In the genomic region with DNA sequence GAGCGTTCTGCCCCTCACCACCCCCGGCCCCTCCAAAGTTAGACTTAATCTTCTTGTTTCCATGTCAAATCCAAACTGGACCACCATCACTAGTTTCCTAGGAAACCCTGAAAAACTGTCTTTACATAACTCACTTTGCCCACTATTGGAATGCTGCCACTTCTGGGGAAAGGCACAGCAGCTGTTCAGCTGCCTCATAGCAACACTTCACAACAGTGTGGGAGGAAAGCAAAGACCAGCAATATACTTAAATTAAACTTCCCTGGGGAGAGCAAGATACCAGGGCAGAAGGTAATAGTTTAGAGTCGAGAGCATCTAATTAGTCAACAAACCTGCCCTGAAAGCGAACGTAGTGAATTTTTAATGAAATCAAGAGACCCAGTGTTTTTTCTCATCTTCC, we compare ENCODE assay signal across 16 cellular contexts.
A peak's percentile ranks its signal among the peaks of the same experiment; 100 is the strongest.
DNase-seq lines count a peak whose midpoint lies in the region; ATAC-seq and TF ChIP-seq lines count a peak whose summit lies in the region.
"Had no signal": no experiment of that assay in that cellular context is flagged by ENCODE, and none has a peak within 500 bp of the region (broad histone marks: within the 10 kb centered on the region; RNA-seq: fewer than 3 reads in every experiment).

No MANE protein-coding gene starts in this region.

- H3K27me3 Mint-ChIP-seq in nephron (ENCODE audit: low read depth): peaks cover 4% of the 10 kb centered on the region
- no peaks in the 10 kb centered on the region for H3K27me3 Mint-ChIP-seq in CD8-positive, alpha-beta memory T cell
- H3K27me3 Mint-ChIP-seq: activated B cell treated with CpG ODN at 0.5 μM for 24 hours; activated naive CD8-positive, alpha-beta T cell treated with anti-CD3 and anti-CD28 coated beads, Interleukin-2, amount 50 U/mL, for 24 hours had no signal

- DNase-seq in DMS 273 treated with DMSO at 0.1 percent for 48 hours (lab: John Stamatoyannopoulos, UW): peak; percentile 85
- DNase-seq in NCI-H1694 (lab: John Stamatoyannopoulos, UW): peak; percentile 39
- DNase-seq in caudate nucleus (lab: John Stamatoyannopoulos, UW): peak in 16 of 61 donors; percentile 1 to 21 (median 8)
- no peak for DNase-seq in activated CD4-positive, alpha-beta T cell treated with anti-CD3 and anti-CD28 coated beads, Interleukin-2, amount 50 U/mL, for 1 hour
- no peak for DNase-seq in activated naive CD4-positive, alpha-beta T cell (lab: John Stamatoyannopoulos, UW)
- no peak for DNase-seq in CD8-positive, alpha-beta memory T cell
- DNase-seq: activated B cell treated with CpG ODN at 0.5 μM for 24 hours; activated naive CD8-positive, alpha-beta T cell treated with anti-CD3 and anti-CD28 coated beads, Interleukin-2, amount 50 U/mL, for 24 hours; GF-D8; NK-92 treated with Interleukin-12 subunit alpha and Interleukin-12 subunit beta, amount 100 ng/mL, for 24 hours; spleen had no signal

- no peak overlapping the region for H3K4me3 ChIP-seq in CD8-positive, alpha-beta memory T cell (ENCODE audit: low read length)
- H3K4me3 ChIP-seq: gastrocnemius medialis, spleen had no signal

- POLR2A ChIA-PET in CD8-positive, alpha-beta memory T cell (lab: Charles Lee): no interaction called here

- peaks cover 24% of the 10 kb centered on the region for H3K4me1 Mint-ChIP-seq in nephron
- peaks cover 0 to 5% (median 0%) of the 10 kb centered on the region in 3 donors for H3K4me1 Mint-ChIP-seq in CD8-positive, alpha-beta memory T cell
- H3K4me1 Mint-ChIP-seq: activated B cell treated with CpG ODN at 0.5 μM for 24 hours had no signal

- peak overlapping the region; percentile 79 to 91 (median 90) for H3K27ac Mint-ChIP-seq in nephron
- H3K27ac Mint-ChIP-seq in CD8-positive, alpha-beta memory T cell: no peak overlapping the region
- H3K27ac Mint-ChIP-seq: activated B cell treated with CpG ODN at 0.5 μM for 24 hours; activated naive CD8-positive, alpha-beta T cell treated with anti-CD3 and anti-CD28 coated beads, Interleukin-2, amount 50 U/mL, for 24 hours had no signal

- no peaks in the 10 kb centered on the region for H3K36me3 Mint-ChIP-seq in nephron (ENCODE audit: low read depth)
- H3K36me3 Mint-ChIP-seq in CD8-positive, alpha-beta memory T cell: no peaks in the 10 kb centered on the region
- H3K36me3 Mint-ChIP-seq: CD14-positive monocyte had no signal

- H3K36me3 ChIP-seq in CD8-positive, alpha-beta memory T cell (ENCODE audit: insufficient read depth, low read length): no peaks in the 10 kb centered on the region
- H3K36me3 ChIP-seq: gastrocnemius medialis, spleen had no signal

- CTCF ChIA-PET in CD8-positive, alpha-beta memory T cell (lab: Charles Lee): no interaction called here

- TF ChIP-seq CTCF in nephron (IDR thresholded peaks at IDR 0.05; ENCODE audit: unreplicated experiment in 3 of 3): no peak

- peak overlapping the region in 1 of 3 experiments; percentile 28 for H3K4me3 Mint-ChIP-seq in nephron
- no peak overlapping the region for H3K4me3 Mint-ChIP-seq in CD8-positive, alpha-beta memory T cell
- H3K4me3 Mint-ChIP-seq: activated B cell treated with CpG ODN at 0.5 μM for 24 hours; activated naive CD8-positive, alpha-beta T cell treated with anti-CD3 and anti-CD28 coated beads, Interleukin-2, amount 50 U/mL, for 24 hours; CD14-positive monocyte; neural crest cell had no signal

- ATAC-seq in HG02588 (IDR thresholded peaks at IDR 0.05; ENCODE audit: unreplicated experiment): no peak
- ATAC-seq: activated naive CD8-positive, alpha-beta T cell treated with anti-CD3 and anti-CD28 coated beads, Interleukin-2, amount 50 U/mL, for 24 hours had no signal

- peak overlapping the region; percentile 60 for H3K27ac ChIP-seq in caudate nucleus (ENCODE audit: low read depth, low read length)
- no peak overlapping the region for H3K27ac ChIP-seq in CD8-positive, alpha-beta memory T cell (ENCODE audit: low read depth, low read length)
- H3K27ac ChIP-seq: gastrocnemius medialis, spleen had no signal

- H3K9me3 Mint-ChIP-seq in nephron: peaks cover 2% of the 10 kb centered on the region
- H3K9me3 Mint-ChIP-seq in CD8-positive, alpha-beta memory T cell: peaks cover 0 to 5% (median 2%) of the 10 kb centered on the region in 5 donors
- H3K9me3 Mint-ChIP-seq: activated B cell treated with CpG ODN at 0.5 μM for 24 hours; activated naive CD8-positive, alpha-beta T cell treated with anti-CD3 and anti-CD28 coated beads, Interleukin-2, amount 50 U/mL, for 24 hours had no signal

- no peaks in the 10 kb centered on the region for H3K27me3 ChIP-seq in CD8-positive, alpha-beta memory T cell (ENCODE audit: insufficient read depth, low read length, poor library complexity, severe bottlenecking)
- H3K27me3 ChIP-seq: gastrocnemius medialis, spleen had no signal

- H3K9me3 ChIP-seq in CD8-positive, alpha-beta memory T cell (ENCODE audit: low read length): no peaks in the 10 kb centered on the region
- H3K9me3 ChIP-seq: gastrocnemius medialis, spleen had no signal

- no peaks in the 10 kb centered on the region for H3K4me1 ChIP-seq in CD8-positive, alpha-beta memory T cell (ENCODE audit: insufficient read depth, low read length)

Comparison
In these comparisons a context has a peak if more than half of its experiments do, and no peak if none do; other contexts are left out.
1. DNase-seq: peak in DMS 273 treated with DMSO at 0.1 percent for 48 hours (single experiment) and NCI-H1694 (single experiment); none in activated CD4-positive, alpha-beta T cell treated with anti-CD3 and anti-CD28 coated beads, Interleukin-2, amount 50 U/mL, for 1 hour (single experiment), activated naive CD4-positive, alpha-beta T cell (0 of 4) and CD8-positive, alpha-beta memory T cell (0 of 5).
2. H3K27ac Mint-ChIP-seq: peak in nephron (3 of 3); none in CD8-positive, alpha-beta memory T cell (0 of 8).